8 cellular contexts compared by ENCODE assay signal in the genomic region with DNA sequence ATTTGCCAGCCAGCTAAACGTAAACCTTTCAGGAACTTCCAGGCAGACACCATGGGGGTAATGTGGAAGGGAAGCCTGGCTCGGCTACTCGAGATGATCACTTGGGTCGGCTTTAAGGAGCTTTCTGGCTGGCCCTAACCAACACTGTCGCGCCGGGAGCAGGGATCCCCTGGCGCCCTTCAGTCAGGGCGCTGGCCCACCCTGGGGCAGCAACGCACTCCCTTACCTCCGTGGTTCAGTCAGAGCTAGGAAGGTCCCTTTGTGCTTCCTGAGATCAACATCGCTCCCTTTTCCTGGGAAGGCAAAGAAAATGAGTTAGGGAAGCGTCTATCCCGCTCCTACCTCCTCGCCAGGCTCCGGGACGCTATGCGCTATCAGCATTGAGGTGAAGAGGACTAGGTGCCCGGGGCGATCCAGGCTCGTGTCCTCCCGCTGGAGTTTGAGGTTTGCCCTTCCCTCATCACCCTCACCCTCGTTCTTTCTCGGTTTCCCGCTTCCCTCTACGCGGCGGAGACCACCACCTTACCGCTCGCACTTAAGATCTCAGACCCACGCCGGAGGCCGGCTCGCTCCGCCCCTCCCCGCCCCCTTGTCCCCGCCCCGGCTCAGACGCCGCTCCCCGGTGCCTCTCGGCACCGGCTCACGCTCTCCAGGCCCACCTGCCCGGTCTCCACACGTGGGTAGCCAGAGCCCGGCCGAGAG. TPM values are rescaled to one million over a fixed set of nuclear protein-coding genes. Genes with fewer than 3 reads are reported as not detected.
DNase-seq lines count a peak whose midpoint lies in the region; ATAC-seq, FAIRE-seq and TF ChIP-seq lines count a peak whose summit lies in the region.

No MANE protein-coding gene starts in this region.

- H3K4me1 ChIP-seq in astrocyte (ENCODE audit: insufficient read depth, low read length), result peaks cover 12% of the 10 kb centered on the region

- H3K27ac ChIP-seq in KOPT-K1 (ENCODE audit: low read depth, low read length, poor library complexity, severe bottlenecking) (peak overlapping the region; percentile 95), astrocyte (ENCODE audit: low read depth, low read length) (peak overlapping the region; percentile 24)

- ATAC-seq in GM18858 (IDR thresholded peaks at IDR 0.05; ENCODE audit: unreplicated experiment), result peak; percentile 31
- no peak for ATAC-seq in GM18867 (IDR thresholded peaks at IDR 0.05; ENCODE audit: unreplicated experiment)

- no peaks in the 10 kb centered on the region for H3K9me3 ChIP-seq in KOPT-K1 (ENCODE audit: insufficient read depth, low read length, poor library complexity, severe bottlenecking)
- H3K9me3 ChIP-seq in astrocyte (ENCODE audit: insufficient read depth, low read depth, low read length), result no peaks in the 10 kb centered on the region

- H3K27ac Mint-ChIP-seq in astrocyte (ENCODE audit: unreplicated experiment) (peak overlapping the region; percentile 69), immature natural killer cell (peak overlapping the region; percentile 72 to 100 (median 87))
- H3K27ac Mint-ChIP-seq in stimulated activated naive CD8-positive, alpha-beta T cell treated with anti-CD3 and anti-CD28 coated beads, Interleukin-15, Interleukin-2, amounts not matched to agents 100 ng/mL and 50 ng/mL, for 24 hours, result peak overlapping the region; percentile 89

- no peaks in the 10 kb centered on the region for H3K9me3 Mint-ChIP-seq in astrocyte (ENCODE audit: unreplicated experiment)
- peaks cover 0 to 1% (median 0%) of the 10 kb centered on the region in 6 donors for H3K9me3 Mint-ChIP-seq in immature natural killer cell
- H3K9me3 Mint-ChIP-seq in stimulated activated naive CD8-positive, alpha-beta T cell treated with anti-CD3 and anti-CD28 coated beads, Interleukin-15, Interleukin-2, amounts not matched to agents 100 ng/mL and 50 ng/mL, for 24 hours, result no peaks in the 10 kb centered on the region

- DNase-seq in AG09309 (ENCODE audit: low read depth) (no peak), astrocyte (ENCODE audit: low read depth) (no peak), immature natural killer cell (no peak), medulla oblongata (ENCODE audit: extremely low spot score) (no peak)

- no peaks in the 10 kb centered on the region for H3K27me3 ChIP-seq in astrocyte (ENCODE audit: insufficient read depth, low read length)

- peak overlapping the region; percentile 85 for H2AFZ ChIP-seq in astrocyte (ENCODE audit: low read depth, low read length)

- peaks cover 60% of the 10 kb centered on the region for H3K36me3 ChIP-seq in KOPT-K1 (ENCODE audit: insufficient read depth, low read length)
- peaks cover 21% of the 10 kb centered on the region for H3K36me3 ChIP-seq in astrocyte (ENCODE audit: insufficient read depth, low read length)

- H3K36me3 Mint-ChIP-seq in astrocyte (ENCODE audit: low read depth, unreplicated experiment) (peaks cover 17% of the 10 kb centered on the region), immature natural killer cell (peaks cover 6 to 9% (median 8%) of the 10 kb centered on the region in 3 donors)
- peaks cover 59% of the 10 kb centered on the region for H3K36me3 Mint-ChIP-seq in stimulated activated naive CD8-positive, alpha-beta T cell treated with anti-CD3 and anti-CD28 coated beads, Interleukin-15, Interleukin-2, amounts not matched to agents 100 ng/mL and 50 ng/mL, for 24 hours (ENCODE audit: low read depth)

- H3K4me3 ChIP-seq in AG09309 (ENCODE audit: control insufficient read depth, low read depth, low read length) (peak overlapping the region; percentile 78), astrocyte (ENCODE audit: insufficient read depth, low read depth, low read length) (peak overlapping the region; percentile 80)

- H3K4me2 ChIP-seq in astrocyte (ENCODE audit: low read length), result peak overlapping the region; percentile 90

- H4K20me1 ChIP-seq in astrocyte (ENCODE audit: insufficient read depth, low read length), result peaks cover 9% of the 10 kb centered on the region

- no peak for FAIRE-seq in astrocyte (lab: Jason Lieb, UNC)

- H3K4me3 Mint-ChIP-seq in astrocyte (ENCODE audit: unreplicated experiment) (peak overlapping the region; percentile 91), immature natural killer cell (peak overlapping the region; percentile 84 to 99 (median 86))
- peak overlapping the region; percentile 96 for H3K4me3 Mint-ChIP-seq in stimulated activated naive CD8-positive, alpha-beta T cell treated with anti-CD3 and anti-CD28 coated beads, Interleukin-15, Interleukin-2, amounts not matched to agents 100 ng/mL and 50 ng/mL, for 24 hours

- H3K9ac ChIP-seq in astrocyte (ENCODE audit: low read length), result peak overlapping the region; percentile 93

- no peaks in the 10 kb centered on the region for H3K27me3 Mint-ChIP-seq in astrocyte (ENCODE audit: low read depth, unreplicated experiment)
- peaks cover 4 to 11% (median 7%) of the 10 kb centered on the region in 3 donors for H3K27me3 Mint-ChIP-seq in immature natural killer cell (ENCODE audit: low read depth in 3 of 3)
- no peaks in the 10 kb centered on the region for H3K27me3 Mint-ChIP-seq in stimulated activated naive CD8-positive, alpha-beta T cell treated with anti-CD3 and anti-CD28 coated beads, Interleukin-15, Interleukin-2, amounts not matched to agents 100 ng/mL and 50 ng/mL, for 24 hours

- TF ChIP-seq CTCF in AG09309 (IDR thresholded peaks at IDR 0.05; ENCODE audit: control insufficient read depth, insufficient read depth, low read depth, low read length, missing control alignments), result no peak
- no peak for TF ChIP-seq CTCF in astrocyte (IDR thresholded peaks at IDR 0.05; ENCODE audit: insufficient read depth, low read depth, low read length)

- peaks cover 17% of the 10 kb centered on the region for H3K79me2 ChIP-seq in astrocyte (ENCODE audit: insufficient read depth, low read length)

- H3K4me1 Mint-ChIP-seq in astrocyte (ENCODE audit: low read depth, unreplicated experiment) (peaks cover 20% of the 10 kb centered on the region), immature natural killer cell (peaks cover 22 to 28% of the 10 kb centered on the region in 2 donors)
- peaks cover 38% of the 10 kb centered on the region for H3K4me1 Mint-ChIP-seq in stimulated activated naive CD8-positive, alpha-beta T cell treated with anti-CD3 and anti-CD28 coated beads, Interleukin-15, Interleukin-2, amounts not matched to agents 100 ng/mL and 50 ng/mL, for 24 hours (ENCODE audit: low read depth)

RNA-seq across cellular contexts. Expression of gene ATRAID, which starts 0.4 kb away (rescaled TPM):
- 62.9 and 66.9 TPM in 2 replicates for total RNA-seq in astrocyte
- 100 to 1,000 TPM; 264 to 391 (median 388) TPM for polyA plus RNA-seq in immature natural killer cell

RNA-seq across cellular contexts. Expression of gene SLC5A6, which starts 0.7 kb away (rescaled TPM):
- 43.9 and 54.0 TPM in 2 replicates for total RNA-seq in astrocyte
- polyA plus RNA-seq in immature natural killer cell, result 10 to 100 TPM in 2 of 3 donors, 1 to 10 TPM in 1; 5.3 to 15.1 (median 11.5) TPM

RNA-seq across cellular contexts. Expression of gene CAD, which starts 5.8 kb away (rescaled TPM):
- 50.7 and 51.2 TPM in 2 replicates for total RNA-seq in astrocyte
- polyA plus RNA-seq in immature natural killer cell, result 10 to 100 TPM in 1 of 3 donors, 1 to 10 TPM in 2; 6.9 to 17.8 (median 8.5) TPM

RNA-seq across cellular contexts. Expression of gene SLC30A3, which starts 51.5 kb away (rescaled TPM):
- total RNA-seq in astrocyte, result 0.16 and 0.34 TPM in 2 replicates
- not detected for polyA plus RNA-seq in immature natural killer cell
